In genomic region chr2:19643117-19643518, GRCh38 we compare ENCODE assay signal across 12 cellular contexts.
A peak's percentile ranks its signal among the peaks of the same experiment; 100 is the strongest.
DNase-seq lines count a peak whose midpoint lies in the region; ATAC-seq and TF ChIP-seq lines count a peak whose summit lies in the region.
"Had no signal": no experiment of that assay in that cellular context is flagged by ENCODE, and none has a peak within 500 bp of the region (broad histone marks: within the 10 kb centered on the region; RNA-seq: fewer than 3 reads in every experiment).

No MANE protein-coding gene starts in this region.

- peak; percentile 55 for ATAC-seq in GM19328 (IDR thresholded peaks at IDR 0.05; ENCODE audit: unreplicated experiment)
- peak; percentile 61 for ATAC-seq in HG02798 (IDR thresholded peaks at IDR 0.05; ENCODE audit: poor library complexity, unreplicated experiment)
- ATAC-seq in stimulated activated naive CD8-positive, alpha-beta T cell treated with anti-CD3 and anti-CD28 coated beads, Interleukin-15, amount 100 ng/mL, for 72 hours: no peak
- ATAC-seq: pancreas had no signal

- peak overlapping the region; percentile 47 for H3K27ac ChIP-seq in KMS-11
- H3K27ac ChIP-seq: left ventricle myocardium inferior, pancreas, tibial artery had no signal

- intact Hi-C loops in activated naive CD4-positive, alpha-beta T cell treated with anti-CD3 and anti-CD28 coated beads for 36 hours (cut with micrococcal nuclease): no loop called here

- TF ChIP-seq CTCF in KMS-11 (conservative IDR thresholded peaks at IDR 0.05; ENCODE audit: low read depth, low read length): no peak

- no peaks in the 10 kb centered on the region for H3K27me3 ChIP-seq in KMS-11 (ENCODE audit: insufficient read depth, low read depth)
- H3K27me3 ChIP-seq: pancreas, tibial artery had no signal

- no peaks in the 10 kb centered on the region for H3K79me2 ChIP-seq in KMS-11 (ENCODE audit: insufficient read depth, low read depth)

- H3K36me3 Mint-ChIP-seq in activated naive CD4-positive, alpha-beta T cell treated with anti-CD3 and anti-CD28 coated beads for 36 hours (ENCODE audit: low read depth): no peaks in the 10 kb centered on the region

- DNase-seq in Ammon's horn (ENCODE audit: low spot score): peak; percentile 50
- no peak for DNase-seq in NCI-H187 (lab: John Stamatoyannopoulos, UW)
- no peak for DNase-seq in stimulated activated naive CD8-positive, alpha-beta T cell treated with anti-CD3 and anti-CD28 coated beads, Interleukin-15, amount 100 ng/mL, for 72 hours
- no peak for DNase-seq in activated naive CD4-positive, alpha-beta T cell treated with anti-CD3 and anti-CD28 coated beads for 36 hours
- no peak for DNase-seq in NCI-H510A treated with DMSO at 0.1 percent for 48 hours (lab: John Stamatoyannopoulos, UW)
- DNase-seq: GOT3, left ventricle myocardium inferior, pancreas, tibial artery had no signal

- CTCF ChIA-PET in activated naive CD4-positive, alpha-beta T cell treated with anti-CD3 and anti-CD28 coated beads for 36 hours (lab: Charles Lee): no interaction called here

- H3K27me3 Mint-ChIP-seq in stimulated activated naive CD8-positive, alpha-beta T cell treated with anti-CD3 and anti-CD28 coated beads, Interleukin-15, amount 100 ng/mL, for 72 hours: peaks cover 11% of the 10 kb centered on the region
- H3K27me3 Mint-ChIP-seq in activated naive CD4-positive, alpha-beta T cell treated with anti-CD3 and anti-CD28 coated beads for 36 hours (ENCODE audit: low read depth): peaks cover 5% of the 10 kb centered on the region

- no peaks in the 10 kb centered on the region for H3K36me3 ChIP-seq in KMS-11 (ENCODE audit: insufficient read depth)
- H3K36me3 ChIP-seq: left ventricle myocardium inferior, pancreas, tibial artery had no signal

- H3K27ac Mint-ChIP-seq in stimulated activated naive CD8-positive, alpha-beta T cell treated with anti-CD3 and anti-CD28 coated beads, Interleukin-15, amount 100 ng/mL, for 72 hours: no peak overlapping the region
- no peak overlapping the region for H3K27ac Mint-ChIP-seq in activated naive CD4-positive, alpha-beta T cell treated with anti-CD3 and anti-CD28 coated beads for 36 hours

- H3K9me3 Mint-ChIP-seq in stimulated activated naive CD8-positive, alpha-beta T cell treated with anti-CD3 and anti-CD28 coated beads, Interleukin-15, amount 100 ng/mL, for 72 hours: peaks cover 0 to 8% of the 10 kb centered on the region in 2 donors
- H3K9me3 Mint-ChIP-seq in activated naive CD4-positive, alpha-beta T cell treated with anti-CD3 and anti-CD28 coated beads for 36 hours: no peaks in the 10 kb centered on the region

- H3K4me1 Mint-ChIP-seq in stimulated activated naive CD8-positive, alpha-beta T cell treated with anti-CD3 and anti-CD28 coated beads, Interleukin-15, amount 100 ng/mL, for 72 hours: no peaks in the 10 kb centered on the region
- H3K4me1 Mint-ChIP-seq in activated naive CD4-positive, alpha-beta T cell treated with anti-CD3 and anti-CD28 coated beads for 36 hours (ENCODE audit: low read depth): no peaks in the 10 kb centered on the region

- no peak overlapping the region for H3K4me3 Mint-ChIP-seq in stimulated activated naive CD8-positive, alpha-beta T cell treated with anti-CD3 and anti-CD28 coated beads, Interleukin-15, amount 100 ng/mL, for 72 hours
- H3K4me3 Mint-ChIP-seq in activated naive CD4-positive, alpha-beta T cell treated with anti-CD3 and anti-CD28 coated beads for 36 hours: no peak overlapping the region

- peak overlapping the region; percentile 21 for H3K4me3 ChIP-seq in KMS-11 (IDR thresholded peaks at IDR 0.05; ENCODE audit: insufficient read depth, low read depth, low read length)
- H3K4me3 ChIP-seq: left ventricle myocardium inferior, pancreas, tibial artery had no signal

- peak overlapping the region; percentile 86 for H2AFZ ChIP-seq in KMS-11 (ENCODE audit: low read depth)

- peaks cover 12% of the 10 kb centered on the region for H3K4me1 ChIP-seq in KMS-11 (ENCODE audit: low read depth, poor library complexity, severe bottlenecking)
- H3K4me1 ChIP-seq: left ventricle myocardium inferior, pancreas, tibial artery had no signal

- H3K4me2 ChIP-seq in KMS-11: peak overlapping the region; percentile 62

- H3K9ac ChIP-seq in KMS-11: peak overlapping the region; percentile 26; the same call in 1 of the 2 replicates

- no peaks in the 10 kb centered on the region for H4K20me1 ChIP-seq in KMS-11 (ENCODE audit: insufficient read depth)
